ENCODE assay signal across 15 cellular contexts in genomic region chr12:57514720-57515467, GRCh38. TPM values are rescaled to one million over a fixed set of nuclear protein-coding genes. Genes with fewer than 3 reads are reported as not detected.
DNase-seq lines count a peak whose midpoint lies in the region; ATAC-seq and TF ChIP-seq lines count a peak whose summit lies in the region.
"Had no signal": no experiment of that assay in that cellular context is flagged by ENCODE, and none has a peak within 500 bp of the region (broad histone marks: within the 10 kb centered on the region; RNA-seq: fewer than 3 reads in every experiment).

No MANE protein-coding gene starts in this region.

- intact Hi-C loops in HCT116 (cut with micrococcal nuclease), result no loop called here

- peaks cover 4 to 84% (median 28%) of the 10 kb centered on the region in 3 donors for H3K36me3 Mint-ChIP-seq in naive thymus-derived CD8-positive, alpha-beta T cell

- H3K4me3 ChIP-seq in HCT116 (replicated peaks in 1 of 2; ENCODE audit: low read depth in 1 of 2, low read length in 2 of 2) (no peak overlapping the region), SJCRH30 (no peak overlapping the region), HAP-1 (no peak overlapping the region)
- H3K4me3 ChIP-seq: gastroesophageal sphincter had no signal

- H3K4me2 ChIP-seq in HCT116 (ENCODE audit: low read length), result no peak overlapping the region

- peaks cover 4 to 20% of the 10 kb centered on the region in 2 experiments; a peak in 3 of 4 replicates for H3K4me1 ChIP-seq in HCT116 (ENCODE audit: control insufficient read depth in 1 of 2, insufficient read depth in 2 of 2, low read length in 2 of 2)
- H3K4me1 ChIP-seq in SJCRH30, result peaks cover 12% of the 10 kb centered on the region; the same call in 1 of the 2 replicates
- peaks cover 4% of the 10 kb centered on the region for H3K4me1 ChIP-seq in HAP-1

- TF ChIP-seq RAD21 in HCT116 (IDR thresholded peaks at IDR 0.05; ENCODE audit: low read depth), result no peak

- POLR2A ChIA-PET in HCT116 (lab: Charles Lee), result interaction anchor here (0.8 to 2.4 kb wide), 3 partner anchors 10 to 212 kb away, joined by 3 to 8 read pairs (median 4); no protein-coding TSS in a partner anchor
- POLR2A ChIA-PET in naive thymus-derived CD8-positive, alpha-beta T cell (lab: Charles Lee), result interaction anchor here (0.6 to 8.6 kb wide), 4 partner anchors 10 to 118 kb away, joined by 3 to 135 read pairs (median 3); partner anchors contain the start of genes ARHGAP9 and B4GALNT1

- H3K27ac ChIP-seq in HCT116 (ENCODE audit: low read depth, low read length) (peak overlapping the region; percentile 40; the same call in 1 of the 2 replicates), SJCRH30 (no peak overlapping the region)
- H3K27ac ChIP-seq: HL-60 had no signal

- H3K9me3 ChIP-seq in HCT116 (ENCODE audit: control insufficient read depth in 1 of 2, insufficient read depth in 1 of 2, low read depth in 1 of 2, low read length in 2 of 2) (no peaks in the 10 kb centered on the region), SJCRH30 (replicated peaks) (no peaks in the 10 kb centered on the region), HAP-1 (no peaks in the 10 kb centered on the region)
- H3K9me3 ChIP-seq: gastroesophageal sphincter had no signal

- DNase-seq in NCI-H2107 treated with DMSO at 0.1 percent for 48 hours (lab: John Stamatoyannopoulos, UW; ENCODE audit: unreplicated experiment) (peak; percentile 55), NCI-H2107 (lab: John Stamatoyannopoulos, UW) (no peak), HCT116 (ENCODE audit: low read depth, low spot score) (no peak), SJCRH30 (no peak), HAP-1 (ENCODE audit: low spot score in 2 of 2) (no peak)
- DNase-seq in naive thymus-derived CD8-positive, alpha-beta T cell, result no peak
- DNase-seq: ACHN; activated T-cell treated with anti-CD3 and anti-CD28 coated beads, Interleukin-2, amount 50 U/mL, for 4 hours; aorta; NCI-H2171 had no signal

- H3K27me3 ChIP-seq in HCT116 (ENCODE audit: insufficient read depth, low read length), result no peaks in the 10 kb centered on the region
- H3K27me3 ChIP-seq in SJCRH30, result no peaks in the 10 kb centered on the region
- H3K27me3 ChIP-seq in HAP-1 (ENCODE audit: low read depth), result no peaks in the 10 kb centered on the region
- H3K27me3 ChIP-seq: gastroesophageal sphincter had no signal

- H3K27ac Mint-ChIP-seq in naive thymus-derived CD8-positive, alpha-beta T cell, result peak overlapping the region in 9 of 10 donors; percentile 10 to 69 (median 53)
- H3K27ac Mint-ChIP-seq: WTC11 had no signal

- RAD21 ChIA-PET in HCT116 (lab: Charles Lee; ENCODE audit: low non-redundant PET in 1 of 2, low total read pairs in 2 of 2, uncharacterized antibody in 2 of 2, unreplicated experiment in 2 of 2), result no interaction called here

- H4K20me1 ChIP-seq in HCT116 (ENCODE audit: insufficient read depth), result peaks cover 7% of the 10 kb centered on the region; the same call in 1 of the 2 replicates

- peaks cover 19 to 35% (median 26%) of the 10 kb centered on the region in 4 donors for H3K4me1 Mint-ChIP-seq in naive thymus-derived CD8-positive, alpha-beta T cell

- H3K79me2 ChIP-seq in HCT116 (ENCODE audit: insufficient read depth, low read length), result peaks cover 41% of the 10 kb centered on the region

- no peak overlapping the region for H3K9ac ChIP-seq in HCT116 (ENCODE audit: low read length)

- H3K36me3 ChIP-seq in HCT116 (ENCODE audit: control insufficient read depth in 1 of 2, insufficient read depth in 2 of 2, low read length in 2 of 2) (peaks cover 51 to 59% of the 10 kb centered on the region in 2 experiments; a peak in 3 of 4 replicates), SJCRH30 (peaks cover 94% of the 10 kb centered on the region), HAP-1 (replicated peaks) (peaks cover 99% of the 10 kb centered on the region)

- CTCF ChIA-PET in HCT116 (lab: Charles Lee), result no interaction called here

- H3K27me3 Mint-ChIP-seq in naive thymus-derived CD8-positive, alpha-beta T cell, result no peaks in the 10 kb centered on the region

- in situ Hi-C loops in HAP-1 (cut with MboI; ENCODE audit: low sequenced_read_pairs), result no loop called here

- no peaks in the 10 kb centered on the region for H3K9me2 ChIP-seq in HCT116 (ENCODE audit: insufficient read depth)

- H3K9me3 Mint-ChIP-seq in naive thymus-derived CD8-positive, alpha-beta T cell, result no peaks in the 10 kb centered on the region
- H3K9me3 Mint-ChIP-seq: activated T-cell treated with anti-CD3 and anti-CD28 coated beads, Interleukin-2, amount 50 U/mL, for 4 hours; WTC11 had no signal

- no TSS peak for BruUV-seq in HCT116 (replicated peaks; lab: Mats Ljungman, UMichigan)

- TF ChIP-seq POLR2A in HCT116 (IDR thresholded peaks at IDR 0.05; ENCODE audit: borderline replicate concordance, extremely low read depth, insufficient read depth, insufficient read length) (no peak), Raji (IDR thresholded peaks at IDR 0.05; ENCODE audit: insufficient read depth, low read depth, low read length) (peak; percentile 10; the same call in 1 of the 2 replicates)

- no peak for ATAC-seq in HCT116
- ATAC-seq in naive thymus-derived CD8-positive, alpha-beta T cell, result no peak
- ATAC-seq in GM21515 (IDR thresholded peaks at IDR 0.05; ENCODE audit: unreplicated experiment), result no peak
- ATAC-seq: activated T-cell treated with anti-CD3 and anti-CD28 coated beads, Interleukin-2, amount 50 U/mL, for 4 hours; gastroesophageal sphincter; WTC11 had no signal

- H2AFZ ChIP-seq in HCT116 (ENCODE audit: low read depth, low read length, poor library complexity, severe bottlenecking), result no peak overlapping the region

- no peak overlapping the region for H3K4me3 Mint-ChIP-seq in naive thymus-derived CD8-positive, alpha-beta T cell
- H3K4me3 Mint-ChIP-seq: activated T-cell treated with anti-CD3 and anti-CD28 coated beads, Interleukin-2, amount 50 U/mL, for 4 hours; WTC11 had no signal

- TF ChIP-seq CTCF in HCT116 (IDR thresholded peaks at IDR 0.05 in 2 of 3, conservative IDR thresholded peaks at IDR 0.05 in 1 of 3; ENCODE audit: borderline replicate concordance in 1 of 3, insufficient read depth in 1 of 3, low read depth in 2 of 3, low read length in 2 of 3), result no peak

TF ChIP-seq in HCT116, 20 proteins besides CTCF, POLR2A, EP300 and RAD21:
- peak; percentile 54 for TF ChIP-seq POLR2AphosphoS5 (IDR thresholded peaks at IDR 0.05; ENCODE audit: low read depth, low read length)
- TF ChIP-seq JUND (IDR thresholded peaks at IDR 0.05), result no peak

RNA-seq across cellular contexts. Expression of gene DDIT3, which starts 5.4 kb away (rescaled TPM):
- total RNA-seq in HCT116 (2021; ENCODE audit: unreplicated experiment), result 84.7 TPM
- polyA plus RNA-seq in HCT116 (2012), result 61.6 and 155 TPM in 2 replicates
- 10 to 100 TPM; 88.0 to 89.5 TPM for total RNA-seq in naive thymus-derived CD8-positive, alpha-beta T cell
- polyA plus RNA-seq in naive thymus-derived CD8-positive, alpha-beta T cell, result 10 to 100 TPM; 13.1 to 18.7 (median 15.5) TPM
- 68.0 and 91.1 TPM in 2 replicates for total RNA-seq in SJCRH30 (2014; rRNA removed; shearing (Covaris generic))

RNA-seq across cellular contexts. Expression of gene MBD6, which starts 7.7 kb away (rescaled TPM):
- 70.1 TPM for total RNA-seq in HCT116 (2021; ENCODE audit: unreplicated experiment)
- 31.0 and 33.2 TPM in 2 replicates for polyA plus RNA-seq in HCT116 (2012)
- 100 to 1,000 TPM in 1 of 2 experiments, 10 to 100 TPM in 1; 98.5 to 104 TPM for total RNA-seq in naive thymus-derived CD8-positive, alpha-beta T cell
- polyA plus RNA-seq in naive thymus-derived CD8-positive, alpha-beta T cell, result 1 to 10 TPM in 2 of 3 donors, under 1 TPM in 1; 0.38 to 2.5 (median 2.1) TPM
- 60.0 and 60.1 TPM in 2 replicates for total RNA-seq in SJCRH30 (2014; rRNA removed; shearing (Covaris generic))

RNA-seq across cellular contexts. Expression of gene MARS1, which starts 27.0 kb away (rescaled TPM):
- 344 TPM for total RNA-seq in HCT116 (2021; ENCODE audit: unreplicated experiment)
- 228 and 235 TPM in 2 replicates for polyA plus RNA-seq in HCT116 (2012)
- total RNA-seq in naive thymus-derived CD8-positive, alpha-beta T cell, result 100 to 1,000 TPM; 368 to 386 TPM
- 10 to 100 TPM; 81.0 to 93.5 (median 91.9) TPM for polyA plus RNA-seq in naive thymus-derived CD8-positive, alpha-beta T cell
- 690 and 839 TPM in 2 replicates for total RNA-seq in SJCRH30 (2014; rRNA removed; shearing (Covaris generic))

RNA-seq across cellular contexts. Expression of gene DCTN2, which starts 32.1 kb away (rescaled TPM):
- 95.9 TPM for total RNA-seq in HCT116 (2021; ENCODE audit: unreplicated experiment)
- 89.2 and 125 TPM in 2 replicates for polyA plus RNA-seq in HCT116 (2012)
- 10 to 100 TPM; 69.0 to 70.5 TPM for total RNA-seq in naive thymus-derived CD8-positive, alpha-beta T cell
- polyA plus RNA-seq in naive thymus-derived CD8-positive, alpha-beta T cell, result 10 to 100 TPM; 60.6 to 67.8 (median 67.7) TPM
- 63.5 and 83.3 TPM in 2 replicates for total RNA-seq in SJCRH30 (2014; rRNA removed; shearing (Covaris generic))

RNA-seq across cellular contexts. Expression of gene KIF5A, which starts 35.0 kb away (rescaled TPM):
- 5.2 TPM for total RNA-seq in HCT116 (2021; ENCODE audit: unreplicated experiment)
- polyA plus RNA-seq in HCT116 (2012), result 2.7 and 3.5 TPM in 2 replicates
- 1 to 10 TPM; 1.5 to 2.3 TPM for total RNA-seq in naive thymus-derived CD8-positive, alpha-beta T cell
- under 1 TPM in 2 of 3 donors, not detected in 1; 0.17 to 0.20 TPM for polyA plus RNA-seq in naive thymus-derived CD8-positive, alpha-beta T cell
- total RNA-seq in SJCRH30 (2014; rRNA removed; shearing (Covaris generic)), result 0.41 and 0.47 TPM in 2 replicates
